In the genomic region with DNA sequence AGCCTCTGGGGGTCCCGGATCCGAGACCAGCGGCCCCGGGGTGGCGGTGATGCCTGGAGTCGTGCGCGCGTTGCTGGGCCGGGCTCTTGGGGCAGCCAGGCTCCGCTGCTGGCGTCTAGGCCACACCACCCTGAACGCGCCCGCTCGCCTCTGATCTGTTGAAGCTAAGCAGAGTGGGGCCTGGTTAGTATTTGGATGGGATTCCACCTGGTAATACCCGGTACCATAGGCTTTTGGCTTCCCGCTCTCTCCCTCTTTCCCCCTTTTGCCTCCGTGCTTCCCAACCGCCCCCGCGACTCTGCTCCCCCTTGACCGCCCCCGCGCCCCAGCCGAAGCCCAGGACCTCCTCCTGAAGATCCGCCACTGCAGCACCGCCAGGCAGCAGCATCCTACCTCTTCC, we compare ENCODE assay signal across 8 cellular contexts.
DNase-seq lines count a peak whose midpoint lies in the region; ATAC-seq and TF ChIP-seq lines count a peak whose summit lies in the region.

No MANE protein-coding gene starts in this region.

- H3K4me1 ChIP-seq in hepatocyte (ENCODE audit: insufficient read depth) (no peaks in the 10 kb centered on the region), subcutaneous abdominal adipose tissue (ENCODE audit: control insufficient read depth in 5 of 5, insufficient read depth in 5 of 5, low read length in 5 of 5) (no peaks in the 10 kb centered on the region)

- intact Hi-C loops in Calu3 (cut with micrococcal nuclease; ENCODE audit: unreplicated experiment) = no loop called here

- H3K4me3 ChIP-seq in hepatocyte (no peak overlapping the region), subcutaneous abdominal adipose tissue (ENCODE audit: low read depth in 1 of 5, low read length in 5 of 5) (peak overlapping the region; percentile 19 to 59 (median 38))

- no peak for TF ChIP-seq CTCF in Calu3 (IDR thresholded peaks at IDR 0.05; ENCODE audit: unreplicated experiment)
- TF ChIP-seq CTCF in hepatocyte (IDR thresholded peaks at IDR 0.05; ENCODE audit: poor library complexity) = no peak
- no peak for TF ChIP-seq CTCF in omental fat pad (IDR thresholded peaks at IDR 0.05)

- no peak overlapping the region for H3K9ac ChIP-seq in subcutaneous abdominal adipose tissue (ENCODE audit: low read length in 5 of 5)

- no peak overlapping the region for H3K4me3 Mint-ChIP-seq in Calu3 (ENCODE audit: low read depth, unreplicated experiment)
- no peak overlapping the region for H3K4me3 Mint-ChIP-seq in activated CD4-positive, alpha-beta memory T cell treated with anti-CD3 and anti-CD28 coated beads, Interleukin-2, amount 10 ng/mL, durations not matched to agents 7 days and 5 days

- no peaks in the 10 kb centered on the region for H3K4me1 Mint-ChIP-seq in Calu3 (ENCODE audit: low read depth, unreplicated experiment)
- H3K4me1 Mint-ChIP-seq in activated CD4-positive, alpha-beta memory T cell treated with anti-CD3 and anti-CD28 coated beads, Interleukin-2, amount 10 ng/mL, durations not matched to agents 7 days and 5 days = no peaks in the 10 kb centered on the region

- H3K9me3 ChIP-seq in hepatocyte (ENCODE audit: low read depth) (no peaks in the 10 kb centered on the region), subcutaneous abdominal adipose tissue (ENCODE audit: control insufficient read depth in 5 of 5, low read length in 5 of 5) (peaks cover 0 to 45% (median 22%) of the 10 kb centered on the region in 5 donors)

- 88% methylated on average over 19 of the region's 28 CpGs for WGBS in hepatocyte (ENCODE audit: low lambda C conversion rate, missing lambda C conversion rate)

- in situ Hi-C loops in ACHN (cut with HindIII; ENCODE audit: low pct_ligation_motif_present, low pct_unique_long_range_greater_than_20kb, low sequenced_read_pairs) = no loop called here

- no peaks in the 10 kb centered on the region for H4K20me1 ChIP-seq in hepatocyte (ENCODE audit: insufficient read depth, poor library complexity, severe bottlenecking)

- no peaks in the 10 kb centered on the region for H3K9me2 ChIP-seq in hepatocyte (replicated peaks; ENCODE audit: insufficient read depth)

- no peak overlapping the region for H2AFZ ChIP-seq in hepatocyte

- no peaks in the 10 kb centered on the region for H3K36me3 Mint-ChIP-seq in Calu3 (ENCODE audit: insufficient read depth, unreplicated experiment)
- H3K36me3 Mint-ChIP-seq in activated CD4-positive, alpha-beta memory T cell treated with anti-CD3 and anti-CD28 coated beads, Interleukin-2, amount 10 ng/mL, durations not matched to agents 7 days and 5 days (ENCODE audit: low read depth) = peaks cover 11% of the 10 kb centered on the region

- no peak for ATAC-seq in omental fat pad (ENCODE audit: low FRiP score)
- ATAC-seq in GM19452 (IDR thresholded peaks at IDR 0.05; ENCODE audit: unreplicated experiment) = no peak

- no peaks in the 10 kb centered on the region for H3K27me3 Mint-ChIP-seq in Calu3 (ENCODE audit: unreplicated experiment)
- peaks cover 2% of the 10 kb centered on the region for H3K27me3 Mint-ChIP-seq in activated CD4-positive, alpha-beta memory T cell treated with anti-CD3 and anti-CD28 coated beads, Interleukin-2, amount 10 ng/mL, durations not matched to agents 7 days and 5 days

- peaks cover 10% of the 10 kb centered on the region for H3K9me3 Mint-ChIP-seq in Calu3 (ENCODE audit: low read depth, unreplicated experiment)
- peaks cover 34% of the 10 kb centered on the region for H3K9me3 Mint-ChIP-seq in activated CD4-positive, alpha-beta memory T cell treated with anti-CD3 and anti-CD28 coated beads, Interleukin-2, amount 10 ng/mL, durations not matched to agents 7 days and 5 days

- H3K36me3 ChIP-seq in hepatocyte (replicated peaks; ENCODE audit: insufficient read depth, low read depth) (no peaks in the 10 kb centered on the region), subcutaneous abdominal adipose tissue (ENCODE audit: control insufficient read depth in 5 of 5, insufficient read depth in 5 of 5, low read length in 5 of 5) (no peaks in the 10 kb centered on the region)

- H3K27ac Mint-ChIP-seq in Calu3 (ENCODE audit: unreplicated experiment) = no peak overlapping the region
- no peak overlapping the region for H3K27ac Mint-ChIP-seq in activated CD4-positive, alpha-beta memory T cell treated with anti-CD3 and anti-CD28 coated beads, Interleukin-2, amount 10 ng/mL, durations not matched to agents 7 days and 5 days

- CTCF ChIA-PET in Calu3 (lab: Charles Lee) = no interaction called here
- CTCF ChIA-PET in activated CD4-positive, alpha-beta memory T cell treated with anti-CD3 and anti-CD28 coated beads, Interleukin-2, amount 10 ng/mL, durations not matched to agents 7 days and 5 days (lab: Charles Lee) = no interaction called here

- H3K79me2 ChIP-seq in hepatocyte = no peaks in the 10 kb centered on the region

- BruUV-seq in Calu3 (replicated peaks; lab: Mats Ljungman, UMichigan) = no TSS peak

- no peaks in the 10 kb centered on the region for H3K27me3 ChIP-seq in hepatocyte
- peaks cover 0 to 1% (median 0%) of the 10 kb centered on the region in 5 donors for H3K27me3 ChIP-seq in subcutaneous abdominal adipose tissue (ENCODE audit: control insufficient read depth in 5 of 5, insufficient read depth in 4 of 5, low read length in 5 of 5)

- POLR2A ChIA-PET in activated CD4-positive, alpha-beta memory T cell treated with anti-CD3 and anti-CD28 coated beads, Interleukin-2, amount 10 ng/mL, durations not matched to agents 7 days and 5 days (lab: Charles Lee) = no interaction called here

- no peak overlapping the region for H3K4me2 ChIP-seq in hepatocyte

- DNase-seq in Calu3 (peak; percentile 20), HuH-7.5 (ENCODE audit: low spot score) (peak; percentile 9), hepatocyte (ENCODE audit: low spot score) (peak; percentile 79), omental fat pad (ENCODE audit: low spot score) (no peak), ACHN (no peak)
- peak; percentile 39 for DNase-seq in activated CD4-positive, alpha-beta memory T cell treated with anti-CD3 and anti-CD28 coated beads, Interleukin-2, amount 10 ng/mL, durations not matched to agents 7 days and 5 days

- H3K27ac ChIP-seq in hepatocyte = no peak overlapping the region
- H3K27ac ChIP-seq in subcutaneous abdominal adipose tissue (ENCODE audit: low read depth, low read length) = no peak overlapping the region

Comparison
In these comparisons a context has a peak if more than half of its experiments do, and no peak if none do; other contexts are left out.
1. DNase-seq: peak in Calu3 (single experiment), HuH-7.5 (single experiment), activated CD4-positive, alpha-beta memory T cell treated with anti-CD3 and anti-CD28 coated beads, Interleukin-2, amount 10 ng/mL, durations not matched to agents 7 days and 5 days (single experiment) and hepatocyte (single experiment); none in omental fat pad (single experiment) and ACHN (single experiment).